In the genomic region with DNA sequence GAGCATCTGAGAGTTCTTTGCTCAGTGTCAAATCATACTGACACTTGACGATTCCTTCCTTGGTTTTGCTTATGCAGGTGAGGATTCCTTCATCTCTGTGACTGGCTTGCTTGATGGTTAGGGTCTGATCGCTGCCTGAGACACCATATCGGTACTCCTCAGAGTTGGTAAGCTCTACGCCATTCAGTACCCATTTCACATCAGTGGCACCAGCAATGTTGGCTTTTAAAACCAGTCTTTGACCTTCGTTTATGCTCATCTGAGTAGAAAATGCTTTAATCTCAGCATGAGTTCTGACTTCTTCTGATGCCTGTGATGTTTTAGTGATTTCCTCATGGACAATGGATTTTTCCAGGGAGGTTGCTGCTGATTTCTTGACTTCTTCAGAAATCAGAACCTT, we compare ENCODE assay signal across 29 cellular contexts. TPM values are rescaled to one million over a fixed set of nuclear protein-coding genes. Genes with fewer than 3 reads are reported as not detected.
A peak's percentile ranks its signal among the peaks of the same experiment; 100 is the strongest.
DNase-seq lines count a peak whose midpoint lies in the region; ATAC-seq, FAIRE-seq and TF ChIP-seq lines count a peak whose summit lies in the region.
"Had no signal": no experiment of that assay in that cellular context is flagged by ENCODE, and none has a peak within 500 bp of the region (broad histone marks: within the 10 kb centered on the region; RNA-seq: fewer than 3 reads in every experiment).

No MANE protein-coding gene starts in this region.

- H3K9me1 ChIP-seq in K562 (ENCODE audit: control insufficient read depth, insufficient read depth, low read length) = no peaks in the 10 kb centered on the region

- no peaks in the 10 kb centered on the region for H3K4me1 ChIP-seq in K562 (replicated peaks in 1 of 2; ENCODE audit: control insufficient read depth in 2 of 2, insufficient read depth in 2 of 2, low read length in 2 of 2)
- H3K4me1 ChIP-seq in gastrocnemius medialis = peaks cover 3 to 5% of the 10 kb centered on the region in 2 donors
- peaks cover 18% of the 10 kb centered on the region for H3K4me1 ChIP-seq in GM23248 (ENCODE audit: insufficient read depth)
- peaks cover 0 to 9% (median 3%) of the 10 kb centered on the region in 4 donors for H3K4me1 ChIP-seq in sigmoid colon
- H3K4me1 ChIP-seq: A549, Caco-2, SJSA1 had no signal

- BruUV-seq in K562 (replicated peaks; lab: Mats Ljungman, UMichigan) = no TSS peak

- H3K4me2 ChIP-seq in K562 (ENCODE audit: insufficient read depth, low read length) (no peak overlapping the region), GM23248 (ENCODE audit: unreplicated experiment) (no peak overlapping the region)
- H3K4me2 ChIP-seq: A549; BLaER1 treated with 17β-estradiol and CSF1 and Interleukin-3, amounts not matched to agents 10 nM and 100 nM; PC-9 had no signal

- no peaks in the 10 kb centered on the region for H3F3A ChIP-seq in GM23248 (ENCODE audit: insufficient read depth)

- TF ChIP-seq CTCF in GM12875 (IDR thresholded peaks at IDR 0.05; ENCODE audit: borderline replicate concordance, insufficient read depth, low read depth, low read length) = no peak
- TF ChIP-seq CTCF in K562 (IDR thresholded peaks at IDR 0.05 in 2 of 3, conservative IDR thresholded peaks at IDR 0.05 in 1 of 3; ENCODE audit: insufficient read depth in 2 of 3, low read depth in 1 of 3, low read length in 3 of 3) = no peak
- no peak for TF ChIP-seq CTCF in gastrocnemius medialis (IDR thresholded peaks at IDR 0.05 in 4 of 5, conservative IDR thresholded peaks at IDR 0.05 in 1 of 5)
- TF ChIP-seq CTCF in sigmoid colon (IDR thresholded peaks at IDR 0.05) = no peak

- H3K36me3 ChIP-seq in K562 (ENCODE audit: control insufficient read depth, insufficient read depth, low read length) (peaks cover 23% of the 10 kb centered on the region; the same call in 2 of the 3 replicates), gastrocnemius medialis (peaks cover 17 to 80% of the 10 kb centered on the region in 2 donors), GM23248 (ENCODE audit: low read depth) (no peaks in the 10 kb centered on the region), sigmoid colon (peaks cover 0 to 26% (median 2%) of the 10 kb centered on the region in 4 donors)
- H3K36me3 ChIP-seq: SJSA1 had no signal

- peak; percentile 88 for FAIRE-seq in GM19239 (lab: Jason Lieb, UNC)
- FAIRE-seq in K562 (lab: Jason Lieb, UNC) = no peak
- FAIRE-seq: A549, G401.6, H1, HepG2 had no signal

- H3K27ac ChIP-seq in K562 (ENCODE audit: extremely low read depth, low read depth, low read length) (no peak overlapping the region), gastrocnemius medialis (peak overlapping the region; percentile 1 to 49 (median 30)), GM23248 (no peak overlapping the region), sigmoid colon (no peak overlapping the region)
- H3K27ac ChIP-seq: A549; BLaER1 treated with 17β-estradiol and CSF1 and Interleukin-3, amounts not matched to agents 10 nM and 100 nM; PC-9; SJSA1 had no signal

- ATAC-seq in K562 (no peak), gastrocnemius medialis (no peak), GM21423 (IDR thresholded peaks at IDR 0.05; ENCODE audit: unreplicated experiment) (no peak)
- ATAC-seq: A549; CD8-positive, alpha-beta T cell; HepG2 had no signal

- H3K27me3 ChIP-seq in K562 (ENCODE audit: control insufficient read depth in 2 of 2, insufficient read depth in 2 of 2, low read length in 2 of 2) (no peaks in the 10 kb centered on the region), gastrocnemius medialis (no peaks in the 10 kb centered on the region), GM23248 (replicated peaks; ENCODE audit: insufficient read depth) (no peaks in the 10 kb centered on the region), sigmoid colon (no peaks in the 10 kb centered on the region)
- H3K27me3 ChIP-seq: BLaER1 treated with 17β-estradiol and CSF1 and Interleukin-3, amounts not matched to agents 10 nM and 100 nM; SJSA1 had no signal

- DNase-seq in GM19239 (ENCODE audit: insufficient read length, low spot score) (no peak), K562 (ENCODE audit: extremely low read depth in 1 of 4, low spot score in 3 of 4) (no peak), gastrocnemius medialis (no peak), GM23248 (no peak), sigmoid colon (no peak)
- DNase-seq: AML-193; Caco-2; CD8-positive, alpha-beta T cell; HCEC 1CT; KBM-7; MV-4-11; NCI-H1105; NCI-H1436 treated with DMSO at 0.1 percent for 48 hours; NCI-H187 treated with DMSO at 0.1 percent for 48 hours; NCI-H2171 treated with DMSO at 0.1 percent for 48 hours; NCI-H345; NCI-H510A treated with DMSO at 0.1 percent for 48 hours; NCI-H774; PC-9; Right ventricle myocardium superior; RPMI8226 had no signal

- WGBS in K562 (ENCODE audit: insufficient coverage, low coverage, missing lambda C conversion rate) = 76% methylated on average over 5 of the region's 5 CpGs
- 96 to 97% methylated on average over 5 of the region's 5 CpGs for WGBS in GM23248 (ENCODE audit: low coverage in 1 of 2, low lambda C conversion rate in 2 of 2, missing lambda C conversion rate in 2 of 2), 2 experiments
- WGBS in sigmoid colon, 2 donors = 95 to 96% methylated on average over 5 of the region's 5 CpGs

- H2AFZ ChIP-seq in K562 (ENCODE audit: low read depth, low read length) (no peak overlapping the region), GM23248 (no peak overlapping the region)
- H2AFZ ChIP-seq: PC-9 had no signal

- H4K20me1 ChIP-seq in K562 (replicated peaks; ENCODE audit: control insufficient read depth, insufficient read depth, low read length) = peaks cover 4% of the 10 kb centered on the region
- no peaks in the 10 kb centered on the region for H4K20me1 ChIP-seq in GM23248 (ENCODE audit: insufficient read depth)
- H4K20me1 ChIP-seq: BLaER1 treated with 17β-estradiol and CSF1 and Interleukin-3, amounts not matched to agents 10 nM and 100 nM had no signal

- H3K79me2 ChIP-seq in K562 (ENCODE audit: control insufficient read depth, insufficient read depth, low read length) (peaks cover 70% of the 10 kb centered on the region), GM23248 (ENCODE audit: insufficient read depth) (peaks cover 97% of the 10 kb centered on the region)

- CTCF ChIA-PET in K562 (lab: Yijun Ruan, JAX; ENCODE audit: low intra/inter-chr PET ratio) = no interaction called here

- H3K9ac ChIP-seq in K562 (ENCODE audit: insufficient read depth in 1 of 2, low read depth in 2 of 2, low read length in 2 of 2) (no peak overlapping the region), GM23248 (no peak overlapping the region)
- H3K9ac ChIP-seq: BLaER1 treated with 17β-estradiol and CSF1 and Interleukin-3, amounts not matched to agents 10 nM and 100 nM had no signal

- TF ChIP-seq POLR2A in K562 (conservative IDR thresholded peaks at IDR 0.05) (no peak), gastrocnemius medialis (IDR thresholded peaks at IDR 0.05) (no peak), sigmoid colon (IDR thresholded peaks at IDR 0.05) (no peak)

- POLR2A ChIA-PET in K562 (lab: Yijun Ruan, JAX) = no interaction called here

- H3K9me2 ChIP-seq in GM23248 (ENCODE audit: insufficient read depth) = no peaks in the 10 kb centered on the region

- peak overlapping the region; percentile 8 for H3K4me3 ChIP-seq in GM12875 (ENCODE audit: low read depth, low read length)
- H3K4me3 ChIP-seq in K562 = no peak overlapping the region
- no peak overlapping the region for H3K4me3 ChIP-seq in gastrocnemius medialis
- no peak overlapping the region for H3K4me3 ChIP-seq in GM23248
- H3K4me3 ChIP-seq in sigmoid colon = no peak overlapping the region
- H3K4me3 ChIP-seq: A549; BLaER1 treated with 17β-estradiol and CSF1 and Interleukin-3, amounts not matched to agents 10 nM and 100 nM; PC-9; SJSA1 had no signal

- H3K9me3 ChIP-seq in K562 (replicated peaks; ENCODE audit: control insufficient read depth, insufficient read depth, low read depth, low read length) (no peaks in the 10 kb centered on the region), gastrocnemius medialis (no peaks in the 10 kb centered on the region), GM23248 (ENCODE audit: low read depth) (no peaks in the 10 kb centered on the region), sigmoid colon (no peaks in the 10 kb centered on the region)
- H3K9me3 ChIP-seq: A549, Caco-2, SJSA1 had no signal

- TF ChIP-seq EP300 in K562 (IDR thresholded peaks at IDR 0.05; ENCODE audit: low read length) (no peak), sigmoid colon (IDR thresholded peaks at IDR 0.05) (no peak)

- in situ Hi-C loops in K562 (cut with MboI) (no loop called here), gastrocnemius medialis (cut with MboI; ENCODE audit: low sequenced_read_pairs in 4 of 4) (no loop called here), GM23248 (cut with MboI) (no loop called here)

- intact Hi-C loops in K562 (cut with micrococcal nuclease) = no loop called here
- intact Hi-C loops in gastrocnemius medialis (cut with DNase I; ENCODE audit: low total_unique reads) = no loop called here
- intact Hi-C loops in sigmoid colon (cut with DNase I) = no loop called here

- TF ChIP-seq RAD21 in K562 (CRISPR knock-in tag; conservative IDR thresholded peaks at IDR 0.05 in 1 of 2, IDR thresholded peaks at IDR 0.05 in 1 of 2) = no peak

RNA-seq across cellular contexts. Expression of gene PLEKHA3, which starts 48.4 kb away (rescaled TPM):
- total RNA-seq in K562 (2011; cell fraction: chromatin; rRNA removed; ENCODE audit: low replicate concordance) = 7.1 and 8.8 TPM in 2 replicates
- total RNA-seq in K562 (2011; cell fraction: nucleolus; rRNA removed) = 2.8 and 2.9 TPM in 2 replicates
- 6.7 and 16.4 TPM in 2 replicates for total RNA-seq in K562 (2011; cell fraction: nucleoplasm; rRNA removed)
- 6.4 and 6.9 TPM in 2 replicates for total RNA-seq in K562 (2014; rRNA removed)
- total RNA-seq in K562 (2014; rRNA removed; fragmentation: Illumina TruSeq; extraction: Trizol) = 11.7 and 18.5 TPM in 2 replicates
- 8.4 and 10.5 TPM in 2 replicates for total RNA-seq in K562 (2015; rRNA removed; fragmentation: Illumina TruSeq; extraction: Trizol)
- total RNA-seq in K562 (2021) = 19.6 and 23.4 TPM in 2 replicates
- polyA plus RNA-seq in K562 (2011; rRNA removed) = 14.9 and 21.8 TPM in 2 replicates
- 1.6 and 2.8 TPM in 2 replicates for polyA plus RNA-seq in K562 (2011; cell fraction: cytosol; rRNA removed)
- polyA plus RNA-seq in K562 (2011; cell fraction: nucleus; rRNA removed) = 3.7 and 7.0 TPM in 2 replicates
- polyA plus RNA-seq in K562 (2012) = 6.8 and 7.4 TPM in 2 replicates
- 6.8 and 8.8 TPM in 2 replicates for polyA plus RNA-seq in K562 (2014; fragmentation: Illumina TruSeq; extraction: Trizol)
- 1 to 10 TPM; 2.3 to 2.6 TPM for polyA plus RNA-seq in K562 (2014; fragmentation: Nextera tagmentation; extraction: Ambion mirVana)
- 9.7 and 12.0 TPM in 2 replicates for polyA plus RNA-seq in K562 (2014; rRNA removed)
- polyA minus RNA-seq in K562 (2011; rRNA and poly(A)+ RNA removed) = 15.1 and 15.8 TPM in 2 replicates
- polyA minus RNA-seq in K562 (2011; cell fraction: cytosol; rRNA and poly(A)+ RNA removed) = 5.8 and 11.0 TPM in 2 replicates
- 5.9 and 7.7 TPM in 2 replicates for polyA minus RNA-seq in K562 (2011; cell fraction: nucleus; rRNA and poly(A)+ RNA removed)
- total RNA-seq in gastrocnemius medialis = 10 to 100 TPM in 3 of 4 donors, 1 to 10 TPM in 1; 7.1 to 20.5 (median 11.6) TPM
- 5.6 and 9.4 TPM in 2 replicates for total RNA-seq in GM23248 (2014; rRNA removed; shearing (Covaris generic))
- polyA plus RNA-seq in GM23248 (2016; fragmentation: Nextera tagmentation; extraction: Ambion mirVana) = 17.7 and 17.9 TPM in 2 replicates
- total RNA-seq in sigmoid colon = 10 to 100 TPM; 13.0 to 22.5 (median 19.7) TPM
- polyA plus RNA-seq in sigmoid colon = 1 to 10 TPM; 1.8 to 4.2 (median 2.3) TPM

RNA-seq across cellular contexts. Expression of gene FKBP7, which starts 50.2 kb away (rescaled TPM):
- total RNA-seq in K562 (2011; cell fraction: chromatin; rRNA removed; ENCODE audit: low replicate concordance) = 6.4 and 7.4 TPM in 2 replicates
- total RNA-seq in K562 (2011; cell fraction: nucleolus; rRNA removed) = 5.1 and 7.3 TPM in 2 replicates
- 8.4 and 9.8 TPM in 2 replicates for total RNA-seq in K562 (2011; cell fraction: nucleoplasm; rRNA removed)
- 9.5 and 15.9 TPM in 2 replicates for total RNA-seq in K562 (2014; rRNA removed)
- 12.6 and 13.5 TPM in 2 replicates for total RNA-seq in K562 (2014; rRNA removed; fragmentation: Illumina TruSeq; extraction: Trizol)
- total RNA-seq in K562 (2015; rRNA removed; fragmentation: Illumina TruSeq; extraction: Trizol) = 12.0 and 14.7 TPM in 2 replicates
- total RNA-seq in K562 (2021) = 6.1 and 7.0 TPM in 2 replicates
- 16.8 and 19.2 TPM in 2 replicates for polyA plus RNA-seq in K562 (2011; rRNA removed)
- 4.2 and 7.4 TPM in 2 replicates for polyA plus RNA-seq in K562 (2011; cell fraction: cytosol; rRNA removed)
- 5.3 and 9.0 TPM in 2 replicates for polyA plus RNA-seq in K562 (2011; cell fraction: nucleus; rRNA removed)
- polyA plus RNA-seq in K562 (2012) = 7.0 and 9.1 TPM in 2 replicates
- polyA plus RNA-seq in K562 (2014; fragmentation: Illumina TruSeq; extraction: Trizol) = 17.4 and 19.9 TPM in 2 replicates
- polyA plus RNA-seq in K562 (2014; fragmentation: Nextera tagmentation; extraction: Ambion mirVana) = 10 to 100 TPM; 19.3 to 23.2 TPM
- polyA plus RNA-seq in K562 (2014; rRNA removed) = 19.0 and 22.7 TPM in 2 replicates
- 12.5 and 13.7 TPM in 2 replicates for polyA minus RNA-seq in K562 (2011; rRNA and poly(A)+ RNA removed)
- polyA minus RNA-seq in K562 (2011; cell fraction: cytosol; rRNA and poly(A)+ RNA removed) = 4.0 and 4.6 TPM in 2 replicates
- polyA minus RNA-seq in K562 (2011; cell fraction: nucleus; rRNA and poly(A)+ RNA removed) = 5.4 and 7.9 TPM in 2 replicates
- total RNA-seq in gastrocnemius medialis = 1 to 10 TPM; 1.4 to 5.0 (median 3.3) TPM
- total RNA-seq in GM23248 (2014; rRNA removed; shearing (Covaris generic)) = 18.6 and 28.4 TPM in 2 replicates
- polyA plus RNA-seq in GM23248 (2016; fragmentation: Nextera tagmentation; extraction: Ambion mirVana) = 81.1 and 81.2 TPM in 2 replicates
- total RNA-seq in sigmoid colon = 10 to 100 TPM; 19.9 to 26.7 (median 22.6) TPM
- polyA plus RNA-seq in sigmoid colon = 1 to 10 TPM; 1.2 to 5.2 (median 3.6) TPM

Comparison
In these comparisons a context has a peak if more than half of its experiments do, and no peak if none do; other contexts are left out.
1. H3K27ac ChIP-seq: peak in gastrocnemius medialis (4 of 4); none in K562 (single experiment), GM23248 (single experiment) and sigmoid colon (0 of 4).